Comparison of ENCODE assay signal across 22 cellular contexts in the genomic region with DNA sequence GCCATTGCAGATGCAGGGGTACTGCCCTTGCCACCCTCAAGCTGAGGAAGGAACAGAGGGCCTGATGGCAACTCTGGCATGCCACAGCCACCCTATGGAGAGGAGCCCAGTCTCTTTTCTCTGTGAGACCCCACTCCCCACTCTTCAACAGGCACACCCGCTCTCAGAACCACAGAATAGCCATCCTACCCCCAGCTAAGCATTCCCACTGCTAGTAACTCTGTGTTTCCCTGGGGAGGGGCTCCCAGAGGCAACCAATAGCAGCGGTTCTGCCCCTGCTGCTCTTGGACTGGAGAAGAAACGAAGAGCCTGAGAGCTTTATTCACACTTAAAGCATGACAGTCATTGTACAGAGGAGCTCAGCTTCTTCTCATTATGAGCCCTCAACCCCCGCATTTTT. TPM values are rescaled to one million over a fixed set of nuclear protein-coding genes. Genes with fewer than 3 reads are reported as not detected.
DNase-seq lines count a peak whose midpoint lies in the region; ATAC-seq and FAIRE-seq lines count a peak whose summit lies in the region.
"Had no signal": no experiment of that assay in that cellular context is flagged by ENCODE, and none has a peak within 500 bp of the region (broad histone marks: within the 10 kb centered on the region; RNA-seq: fewer than 3 reads in every experiment).

No MANE protein-coding gene starts in this region.

- H3K4me3 ChIP-seq in SK-N-MC = 0 out of 2 replicates have a peak overlapping the region, but pooled peaks have one; percentile 28
- H3K4me3 ChIP-seq in neuronal stem cell (ENCODE audit: low read length in 2 of 2) = no peak overlapping the region
- H3K4me3 ChIP-seq: BLaER1 treated with 17β-estradiol and CSF1 and Interleukin-3, amounts not matched to agents 10 nM and 100 nM; SJCRH30 had no signal

- peaks cover 0 to 13% of the 10 kb centered on the region in 2 donors for H3K4me1 ChIP-seq in neuronal stem cell (ENCODE audit: control insufficient read depth in 2 of 2, insufficient read depth in 1 of 2, low read depth in 1 of 2, low read length in 2 of 2)

- no peaks in the 10 kb centered on the region for H3K27me3 ChIP-seq in neuronal stem cell (ENCODE audit: control insufficient read depth in 3 of 3, insufficient read depth in 3 of 3, low read depth in 1 of 3, low read length in 3 of 3)
- H3K27me3 ChIP-seq: BLaER1 treated with 17β-estradiol and CSF1 and Interleukin-3, amounts not matched to agents 10 nM and 100 nM; SJCRH30 had no signal

- no peak overlapping the region for H3K4ac ChIP-seq in neuronal stem cell (ENCODE audit: low read length)

- FAIRE-seq in HTR-8/SVneo (lab: Jason Lieb, UNC) = no peak
- FAIRE-seq: A204.1, GM12891, GM18507, H54 had no signal

- H3K79me1 ChIP-seq in neuronal stem cell (ENCODE audit: low read depth, low read length) = peaks cover 5% of the 10 kb centered on the region

- H3K27ac ChIP-seq in SK-N-MC (0 out of 2 replicates have a peak overlapping the region, but pooled peaks have one; percentile 67), neuronal stem cell (replicated peaks; ENCODE audit: low read length) (no peak overlapping the region)
- H3K27ac ChIP-seq: HL-60, RWPE1, SJCRH30 had no signal

- H2BK15ac ChIP-seq in neuronal stem cell (ENCODE audit: low read length) = no peak overlapping the region

- H3K23ac ChIP-seq in neuronal stem cell (ENCODE audit: low read depth, low read length, poor library complexity) = peak overlapping the region; percentile 20

- no peak for ATAC-seq in esophagus mucosa
- ATAC-seq in GM19463 (IDR thresholded peaks at IDR 0.05; ENCODE audit: unreplicated experiment) = no peak
- ATAC-seq: PC-3 had no signal

- peak overlapping the region; percentile 25 for H2BK12ac ChIP-seq in neuronal stem cell (ENCODE audit: low read length)

- H2AK5ac ChIP-seq in neuronal stem cell (ENCODE audit: low read depth, low read length) = no peak overlapping the region

- no peak overlapping the region for H4K91ac ChIP-seq in neuronal stem cell (ENCODE audit: low read depth, low read length, poor library complexity)

- no peak overlapping the region for H4K8ac ChIP-seq in neuronal stem cell (ENCODE audit: low read depth, low read length)

- WGBS in neuronal stem cell (ENCODE audit: extremely low coverage in 2 of 2, insufficient read length in 2 of 2, insufficient replicate concordance in 1 of 2), 2 donors = no CpG with 5 or more reads among the region's 4 CpGs

- H2BK5ac ChIP-seq in neuronal stem cell (ENCODE audit: low read length) = no peak overlapping the region

- H2AFZ ChIP-seq in neuronal stem cell (ENCODE audit: low read length) = no peak overlapping the region

- no peak overlapping the region for H3K9ac ChIP-seq in SK-N-MC (ENCODE audit: insufficient read length)
- no peak overlapping the region for H3K9ac ChIP-seq in neuronal stem cell (ENCODE audit: low read depth, low read length, poor library complexity)
- H3K9ac ChIP-seq: BLaER1 treated with 17β-estradiol and CSF1 and Interleukin-3, amounts not matched to agents 10 nM and 100 nM had no signal

- H3K4me2 ChIP-seq in neuronal stem cell (ENCODE audit: insufficient read depth, low read length, poor library complexity, severe bottlenecking) = peak overlapping the region; percentile 23

- H3K36me3 ChIP-seq in SK-N-MC (ENCODE audit: insufficient read depth, low read length) (no peaks in the 10 kb centered on the region), neuronal stem cell (replicated peaks in 1 of 2; ENCODE audit: control insufficient read depth in 2 of 2, insufficient read depth in 2 of 2, low read length in 2 of 2) (no peaks in the 10 kb centered on the region)
- H3K36me3 ChIP-seq: BLaER1 treated with 17β-estradiol and CSF1 and Interleukin-3, amounts not matched to agents 10 nM and 100 nM; SJCRH30 had no signal

- no peak overlapping the region for H2BK120ac ChIP-seq in neuronal stem cell (ENCODE audit: low read depth, low read length)

- no peaks in the 10 kb centered on the region for H3K9me3 ChIP-seq in SK-N-MC (ENCODE audit: low read depth, low read length)
- peaks cover 0 to 10% of the 10 kb centered on the region in 2 donors for H3K9me3 ChIP-seq in neuronal stem cell (replicated peaks in 1 of 2; ENCODE audit: control insufficient read depth in 2 of 2, insufficient read depth in 1 of 2, low read depth in 1 of 2, low read length in 2 of 2)
- H3K9me3 ChIP-seq: SJCRH30 had no signal

- DNase-seq in ELF-1 (ENCODE audit: low read depth, low spot score) = peak; percentile 45
- DNase-seq in SK-N-MC (ENCODE audit: low read depth, low spot score) = no peak
- peak; percentile 56 for DNase-seq in islet precursor cell
- no peak for DNase-seq in neuronal stem cell (ENCODE audit: low spot score)
- DNase-seq in HTR-8/SVneo (ENCODE audit: insufficient read length, low spot score) = no peak
- no peak for DNase-seq in stimulated activated CD4-positive, alpha-beta T cell treated with anti-CD3 and anti-CD28 coated beads, Interleukin-15, amount 100 ng/mL, for 24 hours
- DNase-seq: DND-41, KG1, NCI-H1048, NCI-H146, NCI-H2081, PC-3 had no signal

- H3K18ac ChIP-seq in neuronal stem cell (ENCODE audit: low read length) = peak overlapping the region; percentile 15

- peak overlapping the region; percentile 67 for H3K14ac ChIP-seq in neuronal stem cell (ENCODE audit: low read length)

RNA-seq across cellular contexts. Expression of gene UBL3, which starts 49.3 kb away (rescaled TPM):
- 13.9 TPM for polyA plus RNA-seq in neuronal stem cell (2013, experiment 1 of 2)
- polyA plus RNA-seq in neuronal stem cell (2013, experiment 2 of 2) = 14.6 TPM
- 22.4 TPM for total RNA-seq in esophagus mucosa

Comparison
In these comparisons a context has a peak if more than half of its experiments do, and no peak if none do; other contexts are left out.
1. DNase-seq: peak in ELF-1 (single experiment) and islet precursor cell (single experiment); none in SK-N-MC (single experiment), neuronal stem cell (single experiment), HTR-8/SVneo (single experiment) and stimulated activated CD4-positive, alpha-beta T cell treated with anti-CD3 and anti-CD28 coated beads, Interleukin-15, amount 100 ng/mL, for 24 hours (single experiment).